ENCODE assay signal across 8 cellular contexts in genomic region chr1:198201956-198202784, GRCh38. TPM values are rescaled to one million over a fixed set of nuclear protein-coding genes. Genes with fewer than 3 reads are reported as not detected.
DNase-seq lines count a peak whose midpoint lies in the region; ATAC-seq and TF ChIP-seq lines count a peak whose summit lies in the region.

No MANE protein-coding gene starts in this region.

- peak; percentile 45 for DNase-seq in activated naive CD4-positive, alpha-beta T cell treated with Interleukin-2 at 50 U/mL for 16 hours
- DNase-seq in activated naive CD4-positive, alpha-beta T cell treated with anti-CD3 and anti-CD28 coated beads, Interleukin-2, amount 50 U/mL, for 16 hours, result no peak
- DNase-seq in activated T-cell treated with anti-CD3 and anti-CD28 coated beads, Interleukin-2, amount 50 U/mL, for 4 hours, result no peak
- DNase-seq in stimulated activated effector memory CD8-positive, alpha-beta T cell treated with anti-CD3 and anti-CD28 coated beads, Interleukin-12 subunit alpha, Interleukin-12 subunit beta, amount 100 ng/mL, for 72 hours (ENCODE audit: low spot score in 2 of 2), result peak; percentile 35 to 83
- DNase-seq in coronary artery (ENCODE audit: low spot score), result no peak
- DNase-seq in HuH-7 (ENCODE audit: low spot score), result no peak
- no peak for DNase-seq in T1000 (lab: John Stamatoyannopoulos, UW)

- H3K9me3 Mint-ChIP-seq in activated T-cell treated with anti-CD3 and anti-CD28 coated beads, Interleukin-2, amount 50 U/mL, for 4 hours, result no peaks in the 10 kb centered on the region
- peaks cover 2% of the 10 kb centered on the region for H3K9me3 Mint-ChIP-seq in stimulated activated effector memory CD8-positive, alpha-beta T cell treated with anti-CD3 and anti-CD28 coated beads, Interleukin-12 subunit alpha, Interleukin-12 subunit beta, amount 100 ng/mL, for 72 hours

- peak; percentile 89 for ATAC-seq in HG02885 (IDR thresholded peaks at IDR 0.05; ENCODE audit: poor library complexity, unreplicated experiment)
- ATAC-seq in activated T-cell treated with anti-CD3 and anti-CD28 coated beads, Interleukin-2, amount 50 U/mL, for 4 hours, result peak; percentile 86 to 96
- peak; percentile 97 for ATAC-seq in stimulated activated effector memory CD8-positive, alpha-beta T cell treated with anti-CD3 and anti-CD28 coated beads, Interleukin-12 subunit alpha, Interleukin-12 subunit beta, amount 100 ng/mL, for 72 hours

- H3K36me3 Mint-ChIP-seq in activated T-cell treated with anti-CD3 and anti-CD28 coated beads, Interleukin-2, amount 50 U/mL, for 4 hours (ENCODE audit: insufficient read depth), result peaks cover 6% of the 10 kb centered on the region
- H3K36me3 Mint-ChIP-seq in stimulated activated effector memory CD8-positive, alpha-beta T cell treated with anti-CD3 and anti-CD28 coated beads, Interleukin-12 subunit alpha, Interleukin-12 subunit beta, amount 100 ng/mL, for 72 hours, result peaks cover 28% of the 10 kb centered on the region

- no peak overlapping the region for H3K27ac ChIP-seq in coronary artery

- peak overlapping the region; percentile 54 for H3K4me3 Mint-ChIP-seq in activated T-cell treated with anti-CD3 and anti-CD28 coated beads, Interleukin-2, amount 50 U/mL, for 4 hours
- peak overlapping the region; percentile 65 for H3K4me3 Mint-ChIP-seq in stimulated activated effector memory CD8-positive, alpha-beta T cell treated with anti-CD3 and anti-CD28 coated beads, Interleukin-12 subunit alpha, Interleukin-12 subunit beta, amount 100 ng/mL, for 72 hours

- H3K27me3 Mint-ChIP-seq in activated T-cell treated with anti-CD3 and anti-CD28 coated beads, Interleukin-2, amount 50 U/mL, for 4 hours (ENCODE audit: low read depth), result no peaks in the 10 kb centered on the region

- TF ChIP-seq CTCF in coronary artery (IDR thresholded peaks at IDR 0.05), result no peak

- peaks cover 75% of the 10 kb centered on the region for H3K4me1 Mint-ChIP-seq in activated T-cell treated with anti-CD3 and anti-CD28 coated beads, Interleukin-2, amount 50 U/mL, for 4 hours (ENCODE audit: low read depth)
- peaks cover 86% of the 10 kb centered on the region for H3K4me1 Mint-ChIP-seq in stimulated activated effector memory CD8-positive, alpha-beta T cell treated with anti-CD3 and anti-CD28 coated beads, Interleukin-12 subunit alpha, Interleukin-12 subunit beta, amount 100 ng/mL, for 72 hours

- H3K27ac Mint-ChIP-seq in stimulated activated effector memory CD8-positive, alpha-beta T cell treated with anti-CD3 and anti-CD28 coated beads, Interleukin-12 subunit alpha, Interleukin-12 subunit beta, amount 100 ng/mL, for 72 hours, result peak overlapping the region; percentile 90

- no peak overlapping the region for H3K4me3 ChIP-seq in coronary artery

RNA-seq across cellular contexts. Expression of gene NEK7, which starts 45.4 kb away (rescaled TPM):
- 10 to 100 TPM; 62.3 to 72.1 (median 62.9) TPM for total RNA-seq in activated T-cell treated with anti-CD3 and anti-CD28 coated beads, Interleukin-2, amount 50 U/mL, for 4 hours

Comparison
In these comparisons a context has a peak if more than half of its experiments do, and no peak if none do; other contexts are left out.
1. DNase-seq: peak in activated naive CD4-positive, alpha-beta T cell treated with Interleukin-2 at 50 U/mL for 16 hours (single experiment) and stimulated activated effector memory CD8-positive, alpha-beta T cell treated with anti-CD3 and anti-CD28 coated beads, Interleukin-12 subunit alpha, Interleukin-12 subunit beta, amount 100 ng/mL, for 72 hours (2 of 2); none in activated naive CD4-positive, alpha-beta T cell treated with anti-CD3 and anti-CD28 coated beads, Interleukin-2, amount 50 U/mL, for 16 hours (single experiment), activated T-cell treated with anti-CD3 and anti-CD28 coated beads, Interleukin-2, amount 50 U/mL, for 4 hours (single experiment), coronary artery (single experiment), HuH-7 (single experiment) and T1000 (single experiment).
2. Peak in every context shown above with its lines, with median percentiles within 50 percentile points of each other: ATAC-seq.